ENCODE assay signal across 18 cellular contexts in the genomic region with DNA sequence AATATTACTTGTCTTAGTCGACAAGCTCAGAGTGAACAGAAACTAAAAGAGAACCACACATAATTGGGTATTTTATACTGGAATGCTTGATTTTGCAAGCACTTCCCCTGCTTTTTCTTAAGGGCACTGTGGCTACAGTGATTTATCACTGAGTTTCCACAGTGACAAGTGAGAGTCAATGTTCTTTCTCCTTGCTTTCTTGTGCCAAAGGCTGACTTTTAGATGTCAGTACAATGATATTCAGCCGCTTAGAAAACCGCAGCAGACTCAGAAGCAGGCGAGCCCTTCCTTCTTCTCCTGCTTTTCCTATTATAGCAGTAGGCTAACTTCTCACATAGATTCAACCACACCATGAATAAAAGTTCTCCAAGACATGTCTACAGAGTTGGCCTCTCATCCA.
A peak's percentile ranks its signal among the peaks of the same experiment; 100 is the strongest.
DNase-seq lines count a peak whose midpoint lies in the region; FAIRE-seq and TF ChIP-seq lines count a peak whose summit lies in the region.
"Had no signal": no experiment of that assay in that cellular context is flagged by ENCODE, and none has a peak within 500 bp of the region (broad histone marks: within the 10 kb centered on the region; RNA-seq: fewer than 3 reads in every experiment).

No MANE protein-coding gene starts in this region.

- H3K9me3 ChIP-seq in astrocyte (ENCODE audit: insufficient read depth, low read depth, low read length) = no peaks in the 10 kb centered on the region
- no peaks in the 10 kb centered on the region for H3K9me3 ChIP-seq in small intestine (ENCODE audit: control insufficient read depth, low read depth)
- H3K9me3 ChIP-seq in mammary epithelial cell (replicated peaks; ENCODE audit: insufficient read depth, low read length) = no peaks in the 10 kb centered on the region
- H3K9me3 ChIP-seq: MG63 had no signal

- H3K9me3 Mint-ChIP-seq in astrocyte (ENCODE audit: unreplicated experiment) = peaks cover 3% of the 10 kb centered on the region

- in situ Hi-C loops in mammary epithelial cell (cut with MboI; ENCODE audit: low sequenced_read_pairs in 2 of 2) = no loop called here

- H4K20me1 ChIP-seq in astrocyte (ENCODE audit: insufficient read depth, low read length) = no peaks in the 10 kb centered on the region
- no peaks in the 10 kb centered on the region for H4K20me1 ChIP-seq in mammary epithelial cell (ENCODE audit: insufficient read depth, low read length)

- H2AFZ ChIP-seq in astrocyte (ENCODE audit: low read depth, low read length) (no peak overlapping the region), mammary epithelial cell (ENCODE audit: low read depth, low read length) (no peak overlapping the region)

- H3K4me1 Mint-ChIP-seq in astrocyte (ENCODE audit: low read depth, unreplicated experiment) = no peaks in the 10 kb centered on the region
- H3K4me1 Mint-ChIP-seq: B cell; CD4-positive, CD25-positive, alpha-beta regulatory T cell had no signal

- H3K4me2 ChIP-seq in astrocyte (ENCODE audit: low read length) (no peak overlapping the region), mammary epithelial cell (ENCODE audit: insufficient read depth, low read depth, low read length) (no peak overlapping the region)

- no peaks in the 10 kb centered on the region for H3K36me3 Mint-ChIP-seq in astrocyte (ENCODE audit: low read depth, unreplicated experiment)
- H3K36me3 Mint-ChIP-seq: CD4-positive, CD25-positive, alpha-beta regulatory T cell had no signal

- H3K27me3 ChIP-seq in astrocyte (ENCODE audit: insufficient read depth, low read length) (no peaks in the 10 kb centered on the region), small intestine (ENCODE audit: control insufficient read depth in 2 of 2, insufficient read depth in 2 of 2, low read length in 2 of 2) (no peaks in the 10 kb centered on the region), mammary epithelial cell (ENCODE audit: insufficient read depth, low read length) (no peaks in the 10 kb centered on the region)
- H3K27me3 ChIP-seq: MG63 had no signal

- 82 to 88% (median 86%) methylated on average over 4 of the region's 4 CpGs for WGBS in small intestine, 3 donors
- 49% methylated on average over 4 of the region's 4 CpGs for WGBS in mammary epithelial cell (ENCODE audit: low coverage, missing lambda C conversion rate)

- DNase-seq in MV-4-11 (lab: John Stamatoyannopoulos, UW) = peak; percentile 4
- DNase-seq in astrocyte (ENCODE audit: low read depth) = peak; percentile 50
- peak; percentile 12 for DNase-seq in fibroblast of the aortic adventitia (ENCODE audit: low read depth)
- peak; percentile 18 for DNase-seq in renal cortical epithelial cell (ENCODE audit: low read depth)
- no peak for DNase-seq in small intestine
- no peak for DNase-seq in mammary epithelial cell
- no peak for DNase-seq in AG08395 (ENCODE audit: low spot score)
- no peak for DNase-seq in NCI-H2081 treated with DMSO at 0.1 percent for 48 hours (lab: John Stamatoyannopoulos, UW)
- DNase-seq: ACHN; Calu3; CD4-positive, CD25-positive, alpha-beta regulatory T cell; HFFc6; MG63; NCI-H1092 treated with DMSO at 0.1 percent for 48 hours; NCI-H1694; NCI-H526 treated with DMSO at 0.1 percent for 48 hours had no signal

- H3K27ac ChIP-seq in astrocyte (ENCODE audit: low read depth, low read length) (no peak overlapping the region), small intestine (ENCODE audit: low read depth in 1 of 2, low read length in 1 of 2) (no peak overlapping the region), mammary epithelial cell (ENCODE audit: insufficient read depth, low read depth, low read length) (no peak overlapping the region)

- no peak overlapping the region for H3K4me3 ChIP-seq in astrocyte (ENCODE audit: insufficient read depth, low read depth, low read length)
- no peak overlapping the region for H3K4me3 ChIP-seq in fibroblast of the aortic adventitia (ENCODE audit: low read depth, low read length)
- no peak overlapping the region for H3K4me3 ChIP-seq in small intestine (ENCODE audit: low read depth in 1 of 2, low read length in 2 of 2)
- no peak overlapping the region for H3K4me3 ChIP-seq in mammary epithelial cell (replicated peaks in 1 of 3; ENCODE audit: insufficient read depth in 1 of 3, low read depth in 2 of 3, low read length in 3 of 3)
- H3K4me3 ChIP-seq: MG63 had no signal

- dilution Hi-C loops in mammary epithelial cell (cut with HindIII; ENCODE audit: low sequenced_read_pairs) = no loop called here

- H3K27ac Mint-ChIP-seq in astrocyte (ENCODE audit: unreplicated experiment) = no peak overlapping the region
- H3K27ac Mint-ChIP-seq: B cell; CD4-positive, CD25-positive, alpha-beta regulatory T cell; HFFc6 had no signal

- TF ChIP-seq CTCF in astrocyte (IDR thresholded peaks at IDR 0.05; ENCODE audit: insufficient read depth, low read depth, low read length) (no peak), fibroblast of the aortic adventitia (IDR thresholded peaks at IDR 0.05; ENCODE audit: insufficient read depth, low read length) (no peak), mammary epithelial cell (conservative IDR thresholded peaks at IDR 0.05 in 1 of 2, IDR thresholded peaks at IDR 0.05 in 1 of 2; ENCODE audit: extremely low read depth in 1 of 2, insufficient read depth in 1 of 2, low read depth in 1 of 2, low read length in 2 of 2) (no peak)

- H3K79me2 ChIP-seq in astrocyte (ENCODE audit: insufficient read depth, low read length) = no peaks in the 10 kb centered on the region
- no peaks in the 10 kb centered on the region for H3K79me2 ChIP-seq in mammary epithelial cell (ENCODE audit: insufficient read depth, low read length)

- H3K36me3 ChIP-seq in astrocyte (ENCODE audit: insufficient read depth, low read length) (no peaks in the 10 kb centered on the region), small intestine (ENCODE audit: control insufficient read depth in 2 of 2, insufficient read depth in 2 of 2, low read length in 2 of 2) (no peaks in the 10 kb centered on the region), mammary epithelial cell (ENCODE audit: insufficient read depth, low read length) (no peaks in the 10 kb centered on the region)
- H3K36me3 ChIP-seq: MG63 had no signal

- no peak for FAIRE-seq in astrocyte (lab: Jason Lieb, UNC)
- no peak for FAIRE-seq in small intestine (lab: Jason Lieb, UNC)
- FAIRE-seq: GM19239 had no signal

- H3K9ac ChIP-seq in astrocyte (ENCODE audit: low read length) (no peak overlapping the region), mammary epithelial cell (ENCODE audit: insufficient read depth, low read length) (no peak overlapping the region)

- no peak overlapping the region for H3K4me3 Mint-ChIP-seq in astrocyte (ENCODE audit: unreplicated experiment)
- H3K4me3 Mint-ChIP-seq: B cell; CD4-positive, CD25-positive, alpha-beta regulatory T cell; HFFc6 had no signal

- H3K27me3 Mint-ChIP-seq in astrocyte (ENCODE audit: low read depth, unreplicated experiment) = no peaks in the 10 kb centered on the region
- H3K27me3 Mint-ChIP-seq: B cell; CD4-positive, CD25-positive, alpha-beta regulatory T cell had no signal

- intact Hi-C loops in mammary epithelial cell (cut with micrococcal nuclease) = no loop called here

- H3K4me1 ChIP-seq in astrocyte (ENCODE audit: insufficient read depth, low read length) (no peaks in the 10 kb centered on the region), small intestine (ENCODE audit: control insufficient read depth in 2 of 2, insufficient read depth in 1 of 2, low read depth in 1 of 2, low read length in 1 of 2) (no peaks in the 10 kb centered on the region), mammary epithelial cell (ENCODE audit: insufficient read depth, low read length) (no peaks in the 10 kb centered on the region)

- CTCF ChIA-PET in mammary epithelial cell (lab: Charles Lee; ENCODE audit: low non-redundant PET) = no interaction called here

- no TSS peak for BruUV-seq in mammary epithelial cell (replicated peaks; lab: Mats Ljungman, UMichigan)

Comparison
In these comparisons a context has a peak if more than half of its experiments do, and no peak if none do; other contexts are left out.
1. DNase-seq: peak in MV-4-11 (single experiment), astrocyte (single experiment), fibroblast of the aortic adventitia (single experiment) and renal cortical epithelial cell (single experiment); none in small intestine (single experiment), mammary epithelial cell (single experiment), AG08395 (single experiment) and NCI-H2081 treated with DMSO at 0.1 percent for 48 hours (single experiment).